Comparison of ENCODE assay signal across 8 cellular contexts in genomic region chr10:98349508-98349922, GRCh38.
DNase-seq lines count a peak whose midpoint lies in the region; ATAC-seq and TF ChIP-seq lines count a peak whose summit lies in the region.

No MANE protein-coding gene starts in this region.

- H3K27ac ChIP-seq in smooth muscle cell (ENCODE audit: low read depth): peak overlapping the region; percentile 78

- H3K79me2 ChIP-seq in smooth muscle cell (ENCODE audit: low read depth): no peaks in the 10 kb centered on the region

- no peak overlapping the region for H3K9ac ChIP-seq in smooth muscle cell (ENCODE audit: low read depth)

- TF ChIP-seq CTCF in smooth muscle cell (IDR thresholded peaks at IDR 0.05; ENCODE audit: borderline replicate concordance, insufficient read depth, poor library complexity, severe bottlenecking): no peak

- H3K4me1 ChIP-seq in smooth muscle cell (ENCODE audit: low read depth): peaks cover 3% of the 10 kb centered on the region

- H3K27me3 ChIP-seq in smooth muscle cell (ENCODE audit: low read depth): no peaks in the 10 kb centered on the region

- H3K4me3 ChIP-seq in smooth muscle cell: no peak overlapping the region

- H3K4me2 ChIP-seq in smooth muscle cell: peak overlapping the region; percentile 37

- WGBS in smooth muscle cell (ENCODE audit: low lambda C conversion rate): 26% methylated on average over 9 of the region's 9 CpGs

- peak; percentile 63 for DNase-seq in KBM-7
- no peak for DNase-seq in smooth muscle cell (lab: John Stamatoyannopoulos, UW; ENCODE audit: unreplicated experiment)
- DNase-seq in cerebellar cortex (ENCODE audit: low spot score): no peak
- no peak for DNase-seq in ecto neural progenitor cell (ENCODE audit: low spot score)
- no peak for DNase-seq in NCI-H526 (lab: John Stamatoyannopoulos, UW)
- no peak for DNase-seq in cerebellar nuclear complex (lab: John Stamatoyannopoulos, UW)

- H3K36me3 ChIP-seq in smooth muscle cell (ENCODE audit: low read depth): no peaks in the 10 kb centered on the region

- peaks cover 14% of the 10 kb centered on the region for H3F3A ChIP-seq in smooth muscle cell (ENCODE audit: low read depth)

- ATAC-seq in GM19025 (IDR thresholded peaks at IDR 0.05; ENCODE audit: low read depth, unreplicated experiment) (peak; percentile 60), esophagus mucosa (peak; percentile 29)

- in situ Hi-C loops in KBM-7 (cut with MboI; ENCODE audit: low pct_unique_long_range_greater_than_20kb, low sequenced_read_pairs): no loop called here

- H2AFZ ChIP-seq in smooth muscle cell (ENCODE audit: low read depth): no peak overlapping the region

- no peaks in the 10 kb centered on the region for H4K20me1 ChIP-seq in smooth muscle cell (ENCODE audit: low read depth)

- H3K9me3 ChIP-seq in smooth muscle cell (replicated peaks; ENCODE audit: low read depth): no peaks in the 10 kb centered on the region
